ENCODE assay signal across 18 cellular contexts in genomic region chr18:7062844-7063243, GRCh38. TPM values are rescaled to one million over a fixed set of nuclear protein-coding genes. Genes with fewer than 3 reads are reported as not detected.
"Had no signal": no experiment of that assay in that cellular context is flagged by ENCODE, and none has a peak within 500 bp of the region (broad histone marks: within the 10 kb centered on the region; RNA-seq: fewer than 3 reads in every experiment).

No MANE protein-coding gene starts in this region.

- H3K27me3 ChIP-seq: colonic mucosa, foreskin keratinocyte, tibial artery had no signal

- H3K36me3 ChIP-seq: colonic mucosa, left ventricle myocardium inferior, lower lobe of right lung, tibial artery had no signal

- H3K27me3 Mint-ChIP-seq: stimulated activated memory B cell treated with anti-CD40 and anti-IgM and Interleukin-4, amounts not matched to agents 10 μg/mL and 1 μg/mL and 100 μg/mL, for 72 hours had no signal

- ATAC-seq: foreskin keratinocyte, lower lobe of right lung, right cardiac atrium had no signal

- H3K9me3 ChIP-seq: colonic mucosa, left ventricle myocardium inferior, lower lobe of right lung, tibial artery had no signal

- H3K4me3 ChIP-seq: colonic mucosa, left ventricle myocardium inferior, lower lobe of right lung, tibial artery had no signal

- H3K27ac Mint-ChIP-seq: memory B cell; naive B cell; nephron progenitor cell; stimulated activated memory B cell treated with anti-CD40 and anti-IgM and Interleukin-4, amounts not matched to agents 10 μg/mL and 1 μg/mL and 100 μg/mL, for 72 hours; stimulated activated naive CD8-positive, alpha-beta T cell treated with anti-CD3 and anti-CD28 coated beads, Interleukin-15, Interleukin-2, amounts not matched to agents 100 ng/mL and 50 ng/mL, for 24 hours had no signal

- H3K4me3 Mint-ChIP-seq: memory B cell; nephron progenitor cell; stimulated activated memory B cell treated with anti-CD40 and anti-IgM and Interleukin-4, amounts not matched to agents 10 μg/mL and 1 μg/mL and 100 μg/mL, for 72 hours; stimulated activated naive CD8-positive, alpha-beta T cell treated with anti-CD3 and anti-CD28 coated beads, Interleukin-15, Interleukin-2, amounts not matched to agents 100 ng/mL and 50 ng/mL, for 24 hours had no signal

- H3K4me1 Mint-ChIP-seq: memory B cell; naive B cell; stimulated activated memory B cell treated with anti-CD40 and anti-IgM and Interleukin-4, amounts not matched to agents 10 μg/mL and 1 μg/mL and 100 μg/mL, for 72 hours had no signal

- H3K36me3 Mint-ChIP-seq: memory B cell; naive B cell; stimulated activated memory B cell treated with anti-CD40 and anti-IgM and Interleukin-4, amounts not matched to agents 10 μg/mL and 1 μg/mL and 100 μg/mL, for 72 hours had no signal

- H3K27ac ChIP-seq: colonic mucosa, foreskin keratinocyte, left ventricle myocardium inferior, lower lobe of right lung, tibial artery had no signal

- H3K9me3 Mint-ChIP-seq: memory B cell; nephron progenitor cell; stimulated activated memory B cell treated with anti-CD40 and anti-IgM and Interleukin-4, amounts not matched to agents 10 μg/mL and 1 μg/mL and 100 μg/mL, for 72 hours; stimulated activated naive CD8-positive, alpha-beta T cell treated with anti-CD3 and anti-CD28 coated beads, Interleukin-15, Interleukin-2, amounts not matched to agents 100 ng/mL and 50 ng/mL, for 24 hours had no signal

- H3K4me1 ChIP-seq: colonic mucosa, left ventricle myocardium inferior, lower lobe of right lung had no signal

- DNase-seq: cerebellar nuclear complex; colonic mucosa; dermis blood vessel endothelial cell; erythroblast; foreskin keratinocyte; hippocampal formation; left ventricle myocardium inferior; lower lobe of right lung; naive B cell; nephron progenitor cell; posterior cingulate gyrus; right cardiac atrium; stimulated activated CD4-positive, alpha-beta T cell treated with anti-CD3 and anti-CD28 coated beads, Interleukin-4, amount 100 ng/mL, for 24 hours; tibial artery had no signal

RNA-seq across cellular contexts. Expression of gene LAMA1, which starts 54.8 kb away (rescaled TPM):
- total RNA-seq: endothelial cell of umbilical vein, left ventricle myocardium inferior had no signal
